In genomic region chr4:120921456-120922389, GRCh38 we compare ENCODE assay signal across 8 cellular contexts. TPM values are rescaled to one million over a fixed set of nuclear protein-coding genes. Genes with fewer than 3 reads are reported as not detected.
DNase-seq lines count a peak whose midpoint lies in the region; ATAC-seq and TF ChIP-seq lines count a peak whose summit lies in the region.

No MANE protein-coding gene starts in this region.

- intact Hi-C loops in cardiac septum (cut with DNase I): loop anchor here (5.0 kb wide), 2 partner anchors 151 to 199 kb away; partner anchors contain the start of gene NDNF
- intact Hi-C loops in tibial artery (cut with DNase I; ENCODE audit: low total_unique reads): loop anchor here (5.0 kb wide), 1 partner anchor 151 kb away; the partner anchor contains the start of gene NDNF

- H3K36me3 ChIP-seq in Peyer's patch (no peaks in the 10 kb centered on the region), tibial artery (no peaks in the 10 kb centered on the region)

- TF ChIP-seq CTCF in Peyer's patch (IDR thresholded peaks at IDR 0.05) (no peak), tibial artery (IDR thresholded peaks at IDR 0.05) (no peak)

- peaks cover 0 to 4% (median 0%) of the 10 kb centered on the region in 4 donors for H3K4me1 ChIP-seq in Peyer's patch
- peaks cover 0 to 22% (median 0%) of the 10 kb centered on the region in 4 donors for H3K4me1 ChIP-seq in tibial artery

- no peak for ATAC-seq in HG03159 (IDR thresholded peaks at IDR 0.05; ENCODE audit: unreplicated experiment)

- H3K9me3 ChIP-seq in Peyer's patch (no peaks in the 10 kb centered on the region), tibial artery (no peaks in the 10 kb centered on the region)

- DNase-seq in DMS 273 (lab: John Stamatoyannopoulos, UW; ENCODE audit: unreplicated experiment): peak; percentile 69
- no peak for DNase-seq in DMS 273 treated with DMSO at 0.1 percent for 48 hours (lab: John Stamatoyannopoulos, UW)
- DNase-seq in Peyer's patch: peak in 2 of 3 donors; percentile 72 to 75
- DNase-seq in amniotic epithelial cell (ENCODE audit: low read depth): peak; percentile 64
- peak; percentile 88 for DNase-seq in cardiac septum (ENCODE audit: low spot score)
- DNase-seq in non-pigmented ciliary epithelial cell (ENCODE audit: low read depth): peak; percentile 10
- DNase-seq in tibial artery: peak; percentile 65 to 80

- no peaks in the 10 kb centered on the region for H3K27me3 ChIP-seq in Peyer's patch
- H3K27me3 ChIP-seq in tibial artery: no peaks in the 10 kb centered on the region

- H3K27ac ChIP-seq in Peyer's patch (peak overlapping the region; percentile 57 to 88 (median 78)), tibial artery (peak overlapping the region; percentile 89 to 92)

- peak overlapping the region; percentile 44 to 82 (median 56) for H3K4me3 ChIP-seq in Peyer's patch
- peak overlapping the region; percentile 78 to 81 for H3K4me3 ChIP-seq in tibial artery

- peak in 1 of 2 donors; percentile 38 for TF ChIP-seq POLR2A in Peyer's patch (IDR thresholded peaks at IDR 0.05)

RNA-seq across cellular contexts. Expression of gene PRDM5, which starts 0.8 kb away (rescaled TPM):
- total RNA-seq in Peyer's patch (1 to 10 TPM; 3.9 to 9.9 (median 5.3) TPM), cardiac septum (24.3 TPM)
